ENCODE assay signal across 1 cellular context in the genomic region with DNA sequence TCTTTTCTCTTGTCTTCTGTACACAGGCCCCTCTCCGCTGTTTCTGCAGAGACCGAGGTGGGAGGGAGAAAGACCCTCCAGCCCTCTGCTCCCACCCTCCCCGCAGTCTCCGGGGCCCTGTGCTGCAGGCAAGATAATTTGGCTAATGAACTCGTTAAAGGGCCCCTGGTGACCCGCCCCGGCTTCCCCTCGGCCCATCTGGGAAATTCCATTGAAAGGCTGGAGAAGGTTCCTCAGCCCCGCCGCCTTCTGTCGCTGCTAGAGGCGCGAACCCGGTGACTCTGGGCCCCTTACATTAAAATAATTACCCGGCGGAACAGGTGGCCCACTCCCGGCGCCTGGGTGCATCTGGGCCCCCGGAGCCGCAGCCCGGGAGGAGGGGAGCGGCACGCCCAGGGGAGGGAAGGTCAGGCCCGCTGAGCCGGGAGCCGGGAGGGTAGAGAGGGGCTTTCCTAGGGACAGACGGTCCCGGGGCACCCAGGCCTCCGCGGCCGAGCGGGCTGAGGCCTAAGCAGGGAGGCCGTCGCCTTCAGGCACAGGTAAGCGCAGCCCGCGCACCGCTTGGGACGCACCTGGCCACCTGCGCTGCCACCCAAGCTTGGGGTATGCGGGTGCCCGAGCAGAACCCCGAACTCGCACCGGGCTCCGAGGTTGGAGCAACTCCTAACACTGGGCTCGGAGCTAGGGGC.
TF ChIP-seq lines count a peak whose summit lies in the region.

No MANE protein-coding gene starts in this region.

TF ChIP-seq in GM12878, 131 proteins besides CTCF, POLR2A, EP300 and RAD21:
- TF ChIP-seq KAT2A (conservative IDR thresholded peaks at IDR 0.05; ENCODE audit: control insufficient read depth, low read depth, low read length) (no peak), ZSCAN29 (IDR thresholded peaks at IDR 0.05) (no peak), NFYA (IDR thresholded peaks at IDR 0.05; ENCODE audit: borderline replicate concordance, low read depth, low read length) (no peak), NKRF (conservative IDR thresholded peaks at IDR 0.05) (no peak), ZBTB4 (CRISPR knock-in tag; IDR thresholded peaks at IDR 0.05) (no peak), TBL1XR1 (IDR thresholded peaks at IDR 0.05; ENCODE audit: low read depth, low read length) (no peak), POLR2AphosphoS2 (IDR thresholded peaks at IDR 0.05; ENCODE audit: low read depth, low read length) (no peak)
- TF ChIP-seq, protein P1, sequence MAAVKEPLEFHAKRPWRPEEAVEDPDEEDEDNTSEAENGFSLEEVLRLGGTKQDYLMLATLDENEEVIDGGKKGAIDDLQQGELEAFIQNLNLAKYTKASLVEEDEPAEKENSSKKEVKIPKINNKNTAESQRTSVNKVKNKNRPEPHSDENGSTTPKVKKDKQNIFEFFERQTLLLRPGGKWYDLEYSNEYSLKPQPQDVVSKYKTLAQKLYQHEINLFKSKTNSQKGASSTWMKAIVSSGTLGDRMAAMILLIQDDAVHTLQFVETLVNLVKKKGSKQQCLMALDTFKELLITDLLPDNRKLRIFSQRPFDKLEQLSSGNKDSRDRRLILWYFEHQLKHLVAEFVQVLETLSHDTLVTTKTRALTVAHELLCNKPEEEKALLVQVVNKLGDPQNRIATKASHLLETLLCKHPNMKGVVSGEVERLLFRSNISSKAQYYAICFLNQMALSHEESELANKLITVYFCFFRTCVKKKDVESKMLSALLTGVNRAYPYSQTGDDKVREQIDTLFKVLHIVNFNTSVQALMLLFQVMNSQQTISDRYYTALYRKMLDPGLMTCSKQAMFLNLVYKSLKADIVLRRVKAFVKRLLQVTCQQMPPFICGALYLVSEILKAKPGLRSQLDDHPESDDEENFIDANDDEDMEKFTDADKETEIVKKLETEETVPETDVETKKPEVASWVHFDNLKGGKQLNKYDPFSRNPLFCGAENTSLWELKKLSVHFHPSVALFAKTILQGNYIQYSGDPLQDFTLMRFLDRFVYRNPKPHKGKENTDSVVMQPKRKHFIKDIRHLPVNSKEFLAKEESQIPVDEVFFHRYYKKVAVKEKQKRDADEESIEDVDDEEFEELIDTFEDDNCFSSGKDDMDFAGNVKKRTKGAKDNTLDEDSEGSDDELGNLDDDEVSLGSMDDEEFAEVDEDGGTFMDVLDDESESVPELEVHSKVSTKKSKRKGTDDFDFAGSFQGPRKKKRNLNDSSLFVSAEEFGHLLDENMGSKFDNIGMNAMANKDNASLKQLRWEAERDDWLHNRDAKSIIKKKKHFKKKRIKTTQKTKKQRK (IDR thresholded peaks at IDR 0.05; ENCODE audit: low read depth, low read length), result no peak
TF ChIP-seq in GM12878: peak in this region for 0.
